1 cellular context compared by ENCODE assay signal in genomic region chr2:25825238-25825637, GRCh38.
TF ChIP-seq lines count a peak whose summit lies in the region.

No MANE protein-coding gene starts in this region.

TF ChIP-seq in WTC11, 78 proteins besides CTCF, POLR2A, EP300 and RAD21 (continued from another document):
- no peak for TF ChIP-seq IRF1 (CRISPR knock-in tag; IDR thresholded peaks at IDR 0.05)
- no peak for TF ChIP-seq ZNF263 (CRISPR knock-in tag; IDR thresholded peaks at IDR 0.05; ENCODE audit: low read depth)
- no peak for TF ChIP-seq HMGXB4 (CRISPR knock-in tag; IDR thresholded peaks at IDR 0.05)
- no peak for TF ChIP-seq TEAD1 (CRISPR knock-in tag; IDR thresholded peaks at IDR 0.05)
- TF ChIP-seq TEAD4 (CRISPR knock-in tag; IDR thresholded peaks at IDR 0.05), result no peak
- no peak for TF ChIP-seq SMAD3 (CRISPR knock-in tag; IDR thresholded peaks at IDR 0.05; ENCODE audit: borderline replicate concordance)
- TF ChIP-seq NFYB (CRISPR knock-in tag; conservative IDR thresholded peaks at IDR 0.05; ENCODE audit: low read depth), result no peak
- TF ChIP-seq HMGA2 (CRISPR knock-in tag; IDR thresholded peaks at IDR 0.05), result no peak
- TF ChIP-seq ETV6 (CRISPR knock-in tag; IDR thresholded peaks at IDR 0.05), result no peak
